Comparison of ENCODE assay signal across 8 cellular contexts in the genomic region with DNA sequence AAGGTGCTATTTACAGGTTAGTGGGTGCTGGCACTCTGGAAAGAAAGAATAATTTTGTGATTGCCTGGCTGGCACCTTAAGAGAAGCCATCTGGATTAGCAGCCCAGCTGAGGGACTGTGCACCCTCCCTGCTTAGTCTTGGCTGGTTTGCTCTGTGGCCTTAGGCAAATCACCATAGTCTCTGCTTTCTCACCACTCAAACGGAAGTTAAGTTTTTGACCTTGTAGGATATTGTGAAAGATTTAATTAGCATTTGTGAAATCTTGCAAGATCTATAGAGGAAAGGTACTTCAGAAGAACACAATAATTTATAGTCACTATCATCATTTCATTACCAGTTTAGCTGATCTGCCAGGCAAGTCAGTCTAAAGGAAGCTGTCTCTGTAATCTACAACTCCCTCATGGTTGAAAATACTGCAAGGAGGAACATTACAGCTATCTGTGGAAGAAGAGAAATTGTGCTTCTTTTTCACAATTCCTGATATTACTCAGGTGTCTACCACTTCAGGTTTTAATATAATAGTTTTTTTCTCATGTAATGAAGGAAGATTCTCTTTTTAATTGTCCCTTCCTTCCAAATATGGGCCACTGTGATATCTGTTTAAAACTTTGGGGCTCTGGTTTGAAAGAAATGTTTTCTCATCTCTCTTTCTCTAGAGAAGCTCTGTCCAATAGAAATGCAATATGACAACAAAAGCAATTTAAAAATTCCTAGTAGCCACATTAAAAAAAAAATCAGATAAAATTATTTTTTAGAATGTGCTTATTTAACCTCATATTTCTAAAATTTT.
DNase-seq lines count a peak whose midpoint lies in the region; ATAC-seq, FAIRE-seq and TF ChIP-seq lines count a peak whose summit lies in the region.

No MANE protein-coding gene starts in this region.

- FAIRE-seq in islet of Langerhans (lab: Jason Lieb, UNC), result peak; percentile 45

- H3K36me3 Mint-ChIP-seq in chondrocyte (ENCODE audit: low read depth) (no peaks in the 10 kb centered on the region), Calu3 (ENCODE audit: insufficient read depth, unreplicated experiment) (no peaks in the 10 kb centered on the region)

- TF ChIP-seq CTCF in chondrocyte (IDR thresholded peaks at IDR 0.05) (no peak), Calu3 (IDR thresholded peaks at IDR 0.05; ENCODE audit: unreplicated experiment) (no peak)

- H3K27ac Mint-ChIP-seq in chondrocyte (ENCODE audit: unreplicated experiment) (no peak overlapping the region), Calu3 (ENCODE audit: unreplicated experiment) (no peak overlapping the region)

- intact Hi-C loops in Calu3 (cut with micrococcal nuclease; ENCODE audit: unreplicated experiment), result no loop called here

- no peaks in the 10 kb centered on the region for H3K27me3 Mint-ChIP-seq in chondrocyte (ENCODE audit: low read depth)
- no peaks in the 10 kb centered on the region for H3K27me3 Mint-ChIP-seq in Calu3 (ENCODE audit: unreplicated experiment)

- H3K9me3 Mint-ChIP-seq in chondrocyte (ENCODE audit: low read depth), result no peaks in the 10 kb centered on the region
- H3K9me3 Mint-ChIP-seq in Calu3 (ENCODE audit: low read depth, unreplicated experiment), result no peaks in the 10 kb centered on the region

- DNase-seq in activated T-cell treated with anti-CD3 and anti-CD28 coated beads, Interleukin-2, amount 50 U/mL, for 48 hours, result no peak
- DNase-seq in chondrocyte (ENCODE audit: low spot score) (no peak), Calu3 (no peak)
- no peak for DNase-seq in stimulated activated CD4-positive, alpha-beta T cell treated with anti-CD3 and anti-CD28 coated beads, Interleukin-4, amount 100 ng/mL, for 24 hours

- ATAC-seq in GM18861 (IDR thresholded peaks at IDR 0.05; ENCODE audit: unreplicated experiment) (peak; percentile 50), GM21723 (IDR thresholded peaks at IDR 0.05; ENCODE audit: unreplicated experiment) (peak; percentile 76), HG03469 (IDR thresholded peaks at IDR 0.05; ENCODE audit: unreplicated experiment) (peak; percentile 57)

- no peak overlapping the region for H3K4me3 Mint-ChIP-seq in chondrocyte (ENCODE audit: unreplicated experiment)
- no peak overlapping the region for H3K4me3 Mint-ChIP-seq in Calu3 (ENCODE audit: low read depth, unreplicated experiment)

- H3K4me1 Mint-ChIP-seq in chondrocyte (ENCODE audit: low read depth), result peaks cover 19% of the 10 kb centered on the region
- H3K4me1 Mint-ChIP-seq in Calu3 (ENCODE audit: low read depth, unreplicated experiment), result peaks cover 31% of the 10 kb centered on the region

- BruUV-seq in Calu3 (replicated peaks; lab: Mats Ljungman, UMichigan), result no TSS peak

- CTCF ChIA-PET in Calu3 (lab: Charles Lee), result no interaction called here
